16 cellular contexts compared by ENCODE assay signal in the genomic region with DNA sequence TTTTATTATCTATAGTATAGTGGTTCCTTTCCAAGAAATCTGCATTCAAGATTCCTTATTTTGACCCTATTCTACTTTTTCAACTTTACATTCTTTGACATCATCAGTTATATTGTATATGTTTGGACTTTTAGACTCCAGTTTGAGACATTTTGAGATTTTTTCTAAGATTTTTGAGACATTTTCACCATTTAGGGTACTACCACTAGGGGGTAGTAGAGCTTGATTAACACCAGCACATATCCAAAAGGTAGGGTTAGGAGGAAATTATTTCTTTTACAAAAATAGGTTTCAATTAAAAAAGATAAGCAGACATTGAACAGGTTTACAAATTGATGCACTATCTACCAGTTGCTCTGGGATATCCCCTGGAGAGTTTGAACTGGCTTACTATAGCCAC.
DNase-seq lines count a peak whose midpoint lies in the region; ATAC-seq, FAIRE-seq and TF ChIP-seq lines count a peak whose summit lies in the region.
"Had no signal": no experiment of that assay in that cellular context is flagged by ENCODE, and none has a peak within 500 bp of the region (broad histone marks: within the 10 kb centered on the region; RNA-seq: fewer than 3 reads in every experiment).

No MANE protein-coding gene starts in this region.

- H3K9me3 ChIP-seq in keratinocyte (ENCODE audit: control insufficient read depth, low read depth, low read length) (no peaks in the 10 kb centered on the region), spleen (peaks cover 0 to 4% (median 3%) of the 10 kb centered on the region in 8 donors)
- H3K9me3 ChIP-seq: Caco-2, stomach had no signal

- no peak overlapping the region for H3K9ac ChIP-seq in keratinocyte (ENCODE audit: control insufficient read depth, extremely low read depth, insufficient read depth, low read length)

- in situ Hi-C loops in GM13977 (cut with MboI; ENCODE audit: low pct_unique_long_range_greater_than_20kb, low sequenced_read_pairs, unreplicated experiment): no loop called here

- H3K36me3 ChIP-seq in keratinocyte (ENCODE audit: control insufficient read depth in 2 of 2, extremely low read depth in 1 of 2, insufficient read depth in 2 of 2, low read length in 2 of 2): no peaks in the 10 kb centered on the region
- peaks cover 0 to 20% (median 0%) of the 10 kb centered on the region in 6 donors for H3K36me3 ChIP-seq in spleen

- POLR2A ChIA-PET in RWPE1 (lab: Yijun Ruan, JAX; ENCODE audit: low non-redundant PET): no interaction called here

- H3K27me3 ChIP-seq in keratinocyte (ENCODE audit: control insufficient read depth, extremely low read depth, insufficient read depth, low read length) (no peaks in the 10 kb centered on the region), spleen (replicated peaks in 1 of 7) (no peaks in the 10 kb centered on the region)
- H3K27me3 ChIP-seq: stomach had no signal

- no peak overlapping the region for H3K4me2 ChIP-seq in keratinocyte (ENCODE audit: control insufficient read depth, extremely low read depth, insufficient read depth, low read depth, low read length)

- intact Hi-C loops in spleen (cut with DNase I; ENCODE audit: low total_unique reads): no loop called here

- H3K9me1 ChIP-seq in keratinocyte (ENCODE audit: control insufficient read depth, extremely low read depth, insufficient read depth, low read length): no peaks in the 10 kb centered on the region

- dilution Hi-C loops in keratinocyte (cut with MboI; ENCODE audit: extremely low pct_ligation_motif_present, low sequenced_read_pairs): no loop called here

- ATAC-seq in GM21737 (IDR thresholded peaks at IDR 0.05; ENCODE audit: unreplicated experiment) (no peak), HG02759 (IDR thresholded peaks at IDR 0.05; ENCODE audit: unreplicated experiment) (no peak), GM21381 (IDR thresholded peaks at IDR 0.05; ENCODE audit: unreplicated experiment) (no peak)
- ATAC-seq: T-cell had no signal

- H3K27ac ChIP-seq in C4-2B (no peak overlapping the region), RWPE1 (no peak overlapping the region), keratinocyte (ENCODE audit: control insufficient read depth, insufficient read depth, low read length) (no peak overlapping the region), spleen (no peak overlapping the region)
- H3K27ac ChIP-seq: stomach had no signal

- no peak overlapping the region for H2AFZ ChIP-seq in keratinocyte (ENCODE audit: control insufficient read depth, low read length)

- H3K4me1 ChIP-seq in keratinocyte (ENCODE audit: control insufficient read depth, extremely low read depth, insufficient read depth, low read length): no peaks in the 10 kb centered on the region
- H3K4me1 ChIP-seq in spleen: no peaks in the 10 kb centered on the region
- H3K4me1 ChIP-seq: stomach had no signal

- FAIRE-seq in keratinocyte (lab: Jason Lieb, UNC): peak; percentile 41

- CTCF ChIA-PET in RWPE1 (lab: Yijun Ruan, JAX): interaction anchor here (0.7 kb wide), 2 partner anchors 67 to 73 kb away, joined by 4 read pairs; no protein-coding TSS in a partner anchor

- DNase-seq in GM13977 (ENCODE audit: low spot score): no peak
- DNase-seq in RWPE1 (ENCODE audit: low spot score): no peak
- DNase-seq in keratinocyte (ENCODE audit: low read depth, low spot score): no peak
- no peak for DNase-seq in spleen
- DNase-seq: activated CD4-positive, alpha-beta T cell treated with anti-CD3 and anti-CD28 coated beads, Interleukin-2, amount 10 ng/mL, durations not matched to agents 24 days and 14 days; Caco-2; cerebellar nuclear complex; NCI-H1092 treated with DMSO at 0.1 percent for 48 hours; NCI-H69; stimulated activated CD4-positive, alpha-beta T cell treated with anti-CD3 and anti-CD28 coated beads, Interleukin-2, amount 100 ng/mL, for 48 hours; stomach; T-cell had no signal

- H4K20me1 ChIP-seq in keratinocyte (ENCODE audit: control insufficient read depth, extremely low read depth, insufficient read depth, low read length): no peaks in the 10 kb centered on the region

- H3K79me2 ChIP-seq in keratinocyte (ENCODE audit: control insufficient read depth, insufficient read depth, low read length): no peaks in the 10 kb centered on the region

- H3K4me3 ChIP-seq in keratinocyte (ENCODE audit: control insufficient read depth in 2 of 3, extremely low read depth in 1 of 3, insufficient read depth in 2 of 3, low read depth in 1 of 3, low read length in 3 of 3) (no peak overlapping the region), spleen (no peak overlapping the region)
- H3K4me3 ChIP-seq: stomach had no signal

- no peak for TF ChIP-seq POLR2A in spleen (IDR thresholded peaks at IDR 0.05)

- TF ChIP-seq CTCF in C4-2B (conservative IDR thresholded peaks at IDR 0.05) (peak; percentile 45), GM13977 (IDR thresholded peaks at IDR 0.05; ENCODE audit: extremely low read depth, insufficient read depth, missing control alignments) (peak; percentile 25), RWPE1 (conservative IDR thresholded peaks at IDR 0.05; ENCODE audit: low read depth) (peak; percentile 25; the same call in 1 of the 2 replicates), keratinocyte (optimal IDR thresholded peaks at IDR 0.05 in 1 of 3, IDR thresholded peaks at IDR 0.05 in 1 of 3, conservative IDR thresholded peaks at IDR 0.05 in 1 of 3; ENCODE audit: extremely low read depth in 1 of 3, insufficient read depth in 2 of 3, low read length in 3 of 3) (peak in 1 of 3 experiments; percentile 18), spleen (IDR thresholded peaks at IDR 0.05 in 8 of 11, conservative IDR thresholded peaks at IDR 0.05 in 3 of 11) (peak in 3 of 11 experiments; percentile 15 to 30 (median 17))
